38 cellular contexts compared by ENCODE assay signal in genomic region chr1:7664893-7665250, GRCh38.
"Had no signal": no experiment of that assay in that cellular context is flagged by ENCODE, and none has a peak within 500 bp of the region (broad histone marks: within the 10 kb centered on the region; RNA-seq: fewer than 3 reads in every experiment).

No MANE protein-coding gene starts in this region.

- H3K4me3 Mint-ChIP-seq: activated naive CD4-positive, alpha-beta T cell treated with anti-CD3 and anti-CD28 coated beads for 36 hours; activated naive CD4-positive, alpha-beta T cell treated with anti-CD3 and anti-CD28 coated beads, Interleukin-2, amount 10 ng/mL, durations not matched to agents 7 days and 5 days; activated naive CD4-positive, alpha-beta T cell treated with anti-CD3 and anti-CD28 coated beads, Interleukin-2, amount 50 U/mL, for 24 hours; activated naive CD8-positive, alpha-beta T cell; activated naive CD8-positive, alpha-beta T cell treated with anti-CD3 and anti-CD28 coated beads for 36 hours; activated naive CD8-positive, alpha-beta T cell treated with anti-CD3 and anti-CD28 coated beads, Interleukin-2, amount 10 ng/mL, durations not matched to agents 7 days and 5 days; activated naive CD8-positive, alpha-beta T cell treated with anti-CD3 and anti-CD28 coated beads, Interleukin-2, amount 50 U/mL, for 24 hours; activated T-cell treated with anti-CD3 and anti-CD28 coated beads, Interleukin-2, amount 50 U/mL, for 24 hours; activated T-cell treated with anti-CD3 and anti-CD28 coated beads, Interleukin-2, amount 50 U/mL, for 4 hours; activated T-cell treated with anti-CD3 and anti-CD28 coated beads, Interleukin-2, amount 50 U/mL, for 72 hours; activated T-helper 1 cell treated with anti-CD3 and anti-CD28 coated beads, Interleukin-12 subunit alpha, Interleukin-12 subunit beta, Interleukin-2, Interleukin-4 antibody, amounts not matched to agents 30 ng/mL and 10 ng/mL and 1 ng/mL, durations not matched to agents 14 hours and 24 hours and 36 hours; activated T-helper 17 cell treated with anti-CD3 and anti-CD28 coated beads, Interleukin-2, amount 50 U/mL, for 72 hours; brain; central memory CD8-positive, alpha-beta T cell had no signal

- H3K4me1 ChIP-seq: adrenal gland, ascending aorta, breast epithelium had no signal

- ATAC-seq: activated naive CD4-positive, alpha-beta T cell treated with anti-CD3 and anti-CD28 coated beads, Interleukin-2, amount 50 U/mL, for 72 hours; activated naive CD8-positive, alpha-beta T cell treated with anti-CD3 and anti-CD28 coated beads, Interleukin-2, amount 50 U/mL, for 24 hours; activated T-cell treated with anti-CD3 and anti-CD28 coated beads, Interleukin-2, amount 50 U/mL, for 4 hours; activated T-cell treated with anti-CD3 and anti-CD28 coated beads, Interleukin-2, amount 50 U/mL, for 72 hours; activated T-helper 17 cell treated with anti-CD3 and anti-CD28 coated beads, Interleukin-2, amount 50 U/mL, for 72 hours; body of pancreas had no signal

- H3K9me3 ChIP-seq: adrenal gland, ascending aorta, body of pancreas, breast epithelium had no signal

- H3K27ac ChIP-seq: adrenal gland, ascending aorta, body of pancreas, brain microvascular endothelial cell, breast epithelium, cardiac muscle cell had no signal

- H3K27me3 Mint-ChIP-seq: activated naive CD4-positive, alpha-beta T cell treated with anti-CD3 and anti-CD28 coated beads, Interleukin-2, amount 50 U/mL, for 24 hours; activated naive CD8-positive, alpha-beta T cell; activated naive CD8-positive, alpha-beta T cell treated with anti-CD3 and anti-CD28 coated beads for 36 hours; activated naive CD8-positive, alpha-beta T cell treated with anti-CD3 and anti-CD28 coated beads, Interleukin-2, amount 10 ng/mL, durations not matched to agents 7 days and 5 days; activated naive CD8-positive, alpha-beta T cell treated with anti-CD3 and anti-CD28 coated beads, Interleukin-2, amount 50 U/mL, for 24 hours; activated T-cell treated with anti-CD3 and anti-CD28 coated beads, Interleukin-2, amount 50 U/mL, for 24 hours; activated T-helper 17 cell treated with anti-CD3 and anti-CD28 coated beads, Interleukin-2, amount 50 U/mL, for 72 hours; brain had no signal

- H3K4me3 ChIP-seq: adrenal gland, ascending aorta, body of pancreas, breast epithelium, cardiac muscle cell had no signal

- H3K4me1 Mint-ChIP-seq: activated naive CD4-positive, alpha-beta T cell treated with anti-CD3 and anti-CD28 coated beads, Interleukin-2, amount 10 ng/mL, durations not matched to agents 7 days and 5 days; activated naive CD4-positive, alpha-beta T cell treated with anti-CD3 and anti-CD28 coated beads, Interleukin-2, amount 50 U/mL, for 24 hours; activated naive CD8-positive, alpha-beta T cell treated with anti-CD3 and anti-CD28 coated beads for 36 hours; activated naive CD8-positive, alpha-beta T cell treated with anti-CD3 and anti-CD28 coated beads, Interleukin-2, amount 10 ng/mL, durations not matched to agents 7 days and 5 days; activated T-helper 17 cell treated with anti-CD3 and anti-CD28 coated beads, Interleukin-2, amount 50 U/mL, for 72 hours had no signal

- H3K9me3 Mint-ChIP-seq: activated naive CD4-positive, alpha-beta T cell treated with anti-CD3 and anti-CD28 coated beads for 36 hours; activated naive CD4-positive, alpha-beta T cell treated with anti-CD3 and anti-CD28 coated beads, Interleukin-2, amount 10 ng/mL, durations not matched to agents 7 days and 5 days; activated naive CD4-positive, alpha-beta T cell treated with anti-CD3 and anti-CD28 coated beads, Interleukin-2, amount 50 U/mL, for 24 hours; activated naive CD4-positive, alpha-beta T cell treated with anti-CD3 and anti-CD28 coated beads, Interleukin-2, amount 50 U/mL, for 72 hours; activated naive CD8-positive, alpha-beta T cell treated with anti-CD3 and anti-CD28 coated beads for 36 hours; activated naive CD8-positive, alpha-beta T cell treated with anti-CD3 and anti-CD28 coated beads, Interleukin-2, amount 10 ng/mL, durations not matched to agents 7 days and 5 days; activated naive CD8-positive, alpha-beta T cell treated with anti-CD3 and anti-CD28 coated beads, Interleukin-2, amount 50 U/mL, for 24 hours; activated T-cell treated with anti-CD3 and anti-CD28 coated beads, Interleukin-2, amount 50 U/mL, for 24 hours; activated T-cell treated with anti-CD3 and anti-CD28 coated beads, Interleukin-2, amount 50 U/mL, for 4 hours; activated T-cell treated with anti-CD3 and anti-CD28 coated beads, Interleukin-2, amount 50 U/mL, for 72 hours; activated T-helper 1 cell treated with anti-CD3 and anti-CD28 coated beads, Interleukin-12 subunit alpha, Interleukin-12 subunit beta, Interleukin-2, Interleukin-4 antibody, amounts not matched to agents 30 ng/mL and 10 ng/mL and 1 ng/mL, durations not matched to agents 14 hours and 24 hours and 36 hours; activated T-helper 17 cell treated with anti-CD3 and anti-CD28 coated beads, Interleukin-2, amount 50 U/mL, for 72 hours; activated T-helper 2 cell treated with anti-CD3 and anti-CD28 coated beads, Interferon-gamma antibody, Interleukin-2, Interleukin-4, amounts not matched to agents 10 μg/mL and 5 μg/mL and 100 μg/mL, durations not matched to agents 14 hours and 24 hours and 36 hours; central memory CD8-positive, alpha-beta T cell had no signal

- H3K36me3 ChIP-seq: adrenal gland, ascending aorta, brain microvascular endothelial cell, breast epithelium, cardiac muscle cell had no signal

- H3K27me3 ChIP-seq: adrenal gland, ascending aorta, body of pancreas, brain microvascular endothelial cell, breast epithelium, cardiac muscle cell had no signal

- H3K27ac Mint-ChIP-seq: activated naive CD4-positive, alpha-beta T cell treated with anti-CD3 and anti-CD28 coated beads for 36 hours; activated naive CD4-positive, alpha-beta T cell treated with anti-CD3 and anti-CD28 coated beads, Interleukin-2, amount 10 ng/mL, durations not matched to agents 7 days and 5 days; activated naive CD4-positive, alpha-beta T cell treated with anti-CD3 and anti-CD28 coated beads, Interleukin-2, amount 50 U/mL, for 24 hours; activated naive CD4-positive, alpha-beta T cell treated with anti-CD3 and anti-CD28 coated beads, Interleukin-2, amount 50 U/mL, for 72 hours; activated naive CD8-positive, alpha-beta T cell; activated naive CD8-positive, alpha-beta T cell treated with anti-CD3 and anti-CD28 coated beads for 36 hours; activated naive CD8-positive, alpha-beta T cell treated with anti-CD3 and anti-CD28 coated beads, Interleukin-2, amount 10 ng/mL, durations not matched to agents 7 days and 5 days; activated naive CD8-positive, alpha-beta T cell treated with anti-CD3 and anti-CD28 coated beads, Interleukin-2, amount 50 U/mL, for 24 hours; activated T-cell treated with anti-CD3 and anti-CD28 coated beads, Interleukin-2, amount 50 U/mL, for 24 hours; activated T-cell treated with anti-CD3 and anti-CD28 coated beads, Interleukin-2, amount 50 U/mL, for 72 hours; activated T-helper 1 cell treated with anti-CD3 and anti-CD28 coated beads, Interleukin-12 subunit alpha, Interleukin-12 subunit beta, Interleukin-2, Interleukin-4 antibody, amounts not matched to agents 30 ng/mL and 10 ng/mL and 1 ng/mL, durations not matched to agents 14 hours and 24 hours and 36 hours; activated T-helper 17 cell treated with anti-CD3 and anti-CD28 coated beads, Interleukin-2, amount 50 U/mL, for 72 hours; activated T-helper 2 cell treated with anti-CD3 and anti-CD28 coated beads, Interferon-gamma antibody, Interleukin-2, Interleukin-4, amounts not matched to agents 10 μg/mL and 5 μg/mL and 100 μg/mL, durations not matched to agents 14 hours and 24 hours and 36 hours; brain had no signal

- DNase-seq: activated effector memory CD4-positive, alpha-beta T cell treated with anti-CD3 and anti-CD28 coated beads, Interleukin-2, amount 50 U/mL, for 16 hours; activated effector memory CD4-positive, alpha-beta T cell treated with Interleukin-2 at 50 U/mL for 16 hours; activated gamma-delta T cell; activated gamma-delta T cell treated with Interleukin-2 at 50 U/mL for 16 hours; activated naive CD4-positive, alpha-beta T cell; activated naive CD4-positive, alpha-beta T cell treated with anti-CD3 and anti-CD28 coated beads for 36 hours; activated naive CD4-positive, alpha-beta T cell treated with anti-CD3 and anti-CD28 coated beads, Interleukin-2, amount 10 ng/mL, durations not matched to agents 7 days and 5 days; activated naive CD4-positive, alpha-beta T cell treated with anti-CD3 and anti-CD28 coated beads, Interleukin-2, amount 50 U/mL, for 16 hours; activated naive CD4-positive, alpha-beta T cell treated with Interleukin-2 at 50 U/mL for 16 hours; activated naive CD8-positive, alpha-beta T cell treated with anti-CD3 and anti-CD28 coated beads for 36 hours; activated naive CD8-positive, alpha-beta T cell treated with anti-CD3 and anti-CD28 coated beads, Interleukin-2, amount 10 ng/mL, durations not matched to agents 7 days and 5 days; activated naive CD8-positive, alpha-beta T cell treated with anti-CD3 and anti-CD28 coated beads, Interleukin-2, amount 50 U/mL, for 24 hours; activated T-cell treated with anti-CD3 and anti-CD28 coated beads, Interleukin-2, amount 50 U/mL, for 1 hour; activated T-cell treated with anti-CD3 and anti-CD28 coated beads, Interleukin-2, amount 50 U/mL, for 24 hours; activated T-cell treated with anti-CD3 and anti-CD28 coated beads, Interleukin-2, amount 50 U/mL, for 4 hours; activated T-cell treated with anti-CD3 and anti-CD28 coated beads, Interleukin-2, amount 50 U/mL, for 48 hours; activated T-cell treated with anti-CD3 and anti-CD28 coated beads, Interleukin-2, amount 50 U/mL, for 72 hours; adrenal gland; amniotic stem cell; amygdala; anterior cingulate cortex; aorta; body of pancreas; brain microvascular endothelial cell; caudate nucleus; central memory CD4-positive, alpha-beta T cell; cerebellar nuclear complex had no signal

- H3K36me3 Mint-ChIP-seq: activated naive CD4-positive, alpha-beta T cell treated with anti-CD3 and anti-CD28 coated beads, Interleukin-2, amount 10 ng/mL, durations not matched to agents 7 days and 5 days; activated naive CD4-positive, alpha-beta T cell treated with anti-CD3 and anti-CD28 coated beads, Interleukin-2, amount 50 U/mL, for 24 hours; activated naive CD4-positive, alpha-beta T cell treated with anti-CD3 and anti-CD28 coated beads, Interleukin-2, amount 50 U/mL, for 72 hours; activated naive CD8-positive, alpha-beta T cell; activated naive CD8-positive, alpha-beta T cell treated with anti-CD3 and anti-CD28 coated beads for 36 hours; activated naive CD8-positive, alpha-beta T cell treated with anti-CD3 and anti-CD28 coated beads, Interleukin-2, amount 10 ng/mL, durations not matched to agents 7 days and 5 days had no signal
